ENCODE assay signal across 9 cellular contexts in genomic region chr3:178518660-178519396, GRCh38. TPM values are rescaled to one million over a fixed set of nuclear protein-coding genes. Genes with fewer than 3 reads are reported as not detected.
DNase-seq lines count a peak whose midpoint lies in the region; ATAC-seq, FAIRE-seq and TF ChIP-seq lines count a peak whose summit lies in the region.
"Had no signal": no experiment of that assay in that cellular context is flagged by ENCODE, and none has a peak within 500 bp of the region (broad histone marks: within the 10 kb centered on the region; RNA-seq: fewer than 3 reads in every experiment).

No MANE protein-coding gene starts in this region.

- TF ChIP-seq CTCF in endothelial cell of umbilical vein (IDR thresholded peaks at IDR 0.05; ENCODE audit: extremely low read depth in 1 of 2, insufficient read depth in 1 of 2, low read depth in 1 of 2, low read length in 2 of 2): no peak
- TF ChIP-seq CTCF in GM13976 (IDR thresholded peaks at IDR 0.05; ENCODE audit: borderline replicate concordance, control extremely low read depth, extremely low read depth, insufficient read depth, missing control alignments): no peak

- POLR2A ChIA-PET in endothelial cell of umbilical vein (lab: Charles Lee): no interaction called here

- no peak overlapping the region for H3K9ac ChIP-seq in endothelial cell of umbilical vein (replicated peaks; ENCODE audit: extremely low read depth, insufficient read depth, low read length)

- H3K4me3 ChIP-seq in endothelial cell of umbilical vein (replicated peaks in 1 of 3; ENCODE audit: insufficient read depth in 1 of 3, low read depth in 1 of 3, low read length in 3 of 3): no peak overlapping the region

- dilution Hi-C loops in endothelial cell of umbilical vein (cut with MboI; ENCODE audit: extremely low pct_ligation_motif_present, low sequenced_read_pairs): no loop called here

- peak overlapping the region; percentile 4 for H2AFZ ChIP-seq in endothelial cell of umbilical vein (ENCODE audit: low read depth, low read length)

- no peaks in the 10 kb centered on the region for H3K36me3 ChIP-seq in endothelial cell of umbilical vein (ENCODE audit: control insufficient read depth in 2 of 2, extremely low read depth in 1 of 2, insufficient read depth in 2 of 2, low read length in 2 of 2)

- FAIRE-seq in endothelial cell of umbilical vein (lab: Jason Lieb, UNC): peak; percentile 12

- intact Hi-C loops in endothelial cell of umbilical vein (cut with micrococcal nuclease): no loop called here

- H3K27ac ChIP-seq in endothelial cell of umbilical vein (ENCODE audit: insufficient read depth, low read depth, low read length): no peak overlapping the region

- no TSS peak for BruUV-seq in endothelial cell of umbilical vein (replicated peaks; lab: Mats Ljungman, UMichigan)

- CTCF ChIA-PET in endothelial cell of umbilical vein (lab: Charles Lee): interaction anchor here (1.1 kb wide), 2 partner anchors 14 to 30 kb away, joined by 3 read pairs; no protein-coding TSS in a partner anchor

- no peak overlapping the region for H3K4me2 ChIP-seq in endothelial cell of umbilical vein (ENCODE audit: insufficient read depth, low read length)

- H3K9me1 ChIP-seq in endothelial cell of umbilical vein (replicated peaks; ENCODE audit: control insufficient read depth, extremely low read depth, insufficient read depth, low read length): no peaks in the 10 kb centered on the region

- DNase-seq in endothelial cell of umbilical vein (ENCODE audit: low read depth, low spot score): peak; percentile 9
- DNase-seq in HK-2 (ENCODE audit: unreplicated experiment): no peak
- no peak for DNase-seq in NCI-H524 treated with DMSO at 0.1 percent for 48 hours (lab: John Stamatoyannopoulos, UW)
- DNase-seq in stimulated activated naive CD4-positive, alpha-beta T cell treated with Interleukin-2 at 50 U/mL for 16 hours (lab: John Stamatoyannopoulos, UW): no peak
- DNase-seq in GM13976 (ENCODE audit: low spot score): no peak

- H3K4me1 ChIP-seq in endothelial cell of umbilical vein (ENCODE audit: control insufficient read depth, extremely low read depth, insufficient read depth, low read length): peaks cover 5% of the 10 kb centered on the region

- no peaks in the 10 kb centered on the region for H3K9me3 ChIP-seq in endothelial cell of umbilical vein (replicated peaks; ENCODE audit: control insufficient read depth, insufficient read depth, low read length)

- ATAC-seq in GM18508 (IDR thresholded peaks at IDR 0.05; ENCODE audit: insufficient read depth, unreplicated experiment): peak; percentile 70
- peak; percentile 84 for ATAC-seq in GM21526 (IDR thresholded peaks at IDR 0.05; ENCODE audit: low FRiP score, unreplicated experiment)
- ATAC-seq in HG03280 (IDR thresholded peaks at IDR 0.05; ENCODE audit: unreplicated experiment): peak; percentile 79

- no peaks in the 10 kb centered on the region for H3K27me3 ChIP-seq in endothelial cell of umbilical vein (ENCODE audit: control insufficient read depth in 2 of 2, insufficient read depth in 2 of 2, low read length in 2 of 2)

- no peaks in the 10 kb centered on the region for H4K20me1 ChIP-seq in endothelial cell of umbilical vein (replicated peaks; ENCODE audit: control insufficient read depth, extremely low read depth, insufficient read depth, low read length)

- in situ Hi-C loops in GM13976 (cut with MboI; ENCODE audit: low sequenced_read_pairs, unreplicated experiment): no loop called here

- TF ChIP-seq POLR2A in endothelial cell of umbilical vein (IDR thresholded peaks at IDR 0.05; ENCODE audit: low read depth, low read length): no peak

- H3K79me2 ChIP-seq in endothelial cell of umbilical vein (ENCODE audit: control insufficient read depth, insufficient read depth, low read length): no peaks in the 10 kb centered on the region

TF ChIP-seq in endothelial cell of umbilical vein, 7 proteins besides CTCF, POLR2A, EP300 and RAD21:
- TF ChIP-seq MYC (IDR thresholded peaks at IDR 0.05; ENCODE audit: low read depth, low read length) (no peak), EZH2 (IDR thresholded peaks at IDR 0.05; ENCODE audit: borderline replicate concordance, low read depth, low read length, severe bottlenecking) (no peak), FOS (IDR thresholded peaks at IDR 0.05; ENCODE audit: borderline replicate concordance, insufficient read depth, low read length) (no peak), GATA2 (IDR thresholded peaks at IDR 0.05; ENCODE audit: insufficient read depth, insufficient read length, low read depth, low read length) (no peak), JUN (IDR thresholded peaks at IDR 0.05; ENCODE audit: borderline replicate concordance, insufficient read depth, insufficient read length, low read depth) (no peak), POLR2AphosphoS5 (IDR thresholded peaks at IDR 0.05; ENCODE audit: insufficient read depth, low read depth, low read length) (no peak)
- TF ChIP-seq, protein P1, sequence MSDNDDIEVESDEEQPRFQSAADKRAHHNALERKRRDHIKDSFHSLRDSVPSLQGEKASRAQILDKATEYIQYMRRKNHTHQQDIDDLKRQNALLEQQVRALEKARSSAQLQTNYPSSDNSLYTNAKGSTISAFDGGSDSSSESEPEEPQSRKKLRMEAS (IDR thresholded peaks at IDR 0.05; ENCODE audit: insufficient read depth, insufficient read length): no peak

RNA-seq across cellular contexts. Expression of gene KCNMB2, which starts 17.4 kb away (rescaled TPM):
- not detected in 2 replicates for total RNA-seq in endothelial cell of umbilical vein
- 0.24 TPM in 1 of 2 replicates, not detected in the other for polyA plus RNA-seq in endothelial cell of umbilical vein
- polyA plus RNA-seq in endothelial cell of umbilical vein (2011; cell fraction: cytosol; rRNA removed): not detected in 2 replicates
- polyA plus RNA-seq in endothelial cell of umbilical vein (2011; cell fraction: nucleus; rRNA removed): not detected in 2 replicates
- not detected in 2 replicates for polyA plus RNA-seq in endothelial cell of umbilical vein (2012)
- not detected in 2 replicates for polyA minus RNA-seq in endothelial cell of umbilical vein
- not detected for polyA minus RNA-seq in endothelial cell of umbilical vein (2011; cell fraction: cytosol; rRNA and poly(A)+ RNA removed)
- polyA minus RNA-seq in endothelial cell of umbilical vein (2011; cell fraction: nucleus; rRNA and poly(A)+ RNA removed): 0.14 TPM in 1 of 2 replicates, not detected in the other
- total RNA-seq: ureter had no signal
